13 cellular contexts compared by ENCODE assay signal in the genomic region with DNA sequence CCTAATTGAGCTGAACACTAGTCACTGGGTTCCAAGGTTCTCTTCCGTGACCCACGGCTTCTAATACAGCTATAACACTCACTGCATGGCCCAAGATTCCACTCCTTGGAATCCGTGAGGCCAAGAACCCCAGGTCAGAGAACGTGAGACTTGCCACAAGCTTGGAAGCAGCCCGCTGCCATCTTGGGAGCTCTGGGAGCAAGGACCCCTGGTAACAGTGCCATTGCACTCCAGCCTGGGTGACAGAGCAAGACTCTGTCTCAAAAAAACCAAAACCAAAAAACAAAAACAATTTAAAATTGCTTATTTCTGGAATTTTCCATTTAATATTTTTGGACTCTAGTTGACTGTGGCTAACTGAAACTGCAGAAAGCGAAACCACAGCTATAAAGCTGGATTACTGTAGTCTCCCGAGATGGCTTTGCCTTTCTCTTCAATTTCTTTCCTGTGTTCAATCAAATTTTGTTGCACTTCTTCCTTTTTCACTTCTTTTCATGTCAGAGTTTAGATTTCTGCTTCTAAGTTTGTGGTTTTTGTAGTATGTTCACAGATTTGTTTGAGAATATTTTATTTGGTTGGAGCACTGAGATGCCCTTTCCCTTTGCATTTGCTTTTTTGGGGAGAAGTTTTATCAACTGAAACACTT. TPM values are rescaled to one million over a fixed set of nuclear protein-coding genes. Genes with fewer than 3 reads are reported as not detected.
DNase-seq lines count a peak whose midpoint lies in the region; ATAC-seq, FAIRE-seq and TF ChIP-seq lines count a peak whose summit lies in the region.
"Had no signal": no experiment of that assay in that cellular context is flagged by ENCODE, and none has a peak within 500 bp of the region (broad histone marks: within the 10 kb centered on the region; RNA-seq: fewer than 3 reads in every experiment).

No MANE protein-coding gene starts in this region.

- H3K79me2 ChIP-seq in smooth muscle cell (ENCODE audit: low read depth): no peaks in the 10 kb centered on the region

- H3F3A ChIP-seq in smooth muscle cell (ENCODE audit: low read depth): no peaks in the 10 kb centered on the region

- peak; percentile 8 for DNase-seq in GM13976 (ENCODE audit: low spot score)
- DNase-seq in MG63: peak; percentile 22
- DNase-seq in endothelial cell (ENCODE audit: low spot score): no peak
- DNase-seq in smooth muscle cell (lab: John Stamatoyannopoulos, UW; ENCODE audit: unreplicated experiment): no peak
- DNase-seq in H7: no peak
- no peak for DNase-seq in mesenteric fat pad (ENCODE audit: low spot score)
- no peak for DNase-seq in GM19239 (ENCODE audit: insufficient read length, low spot score)
- DNase-seq: dorsolateral prefrontal cortex, NCI-H1436 treated with DMSO at 0.1 percent for 48 hours, posterior cingulate gyrus had no signal

- H3K9me3 Mint-ChIP-seq in endothelial cell (ENCODE audit: unreplicated experiment): no peaks in the 10 kb centered on the region
- H3K9me3 Mint-ChIP-seq: activated T-helper 1 cell treated with anti-CD3 and anti-CD28 coated beads, Interleukin-12 subunit alpha, Interleukin-12 subunit beta, Interleukin-2, Interleukin-4 antibody, amounts not matched to agents 30 ng/mL and 10 ng/mL and 1 ng/mL, durations not matched to agents 14 hours and 24 hours and 36 hours had no signal

- no peak overlapping the region for H3K9ac ChIP-seq in smooth muscle cell (ENCODE audit: low read depth)

- 82% methylated on average over 7 of the region's 7 CpGs for WGBS in smooth muscle cell (ENCODE audit: low lambda C conversion rate)

- H3K27ac Mint-ChIP-seq in endothelial cell (ENCODE audit: unreplicated experiment): peak overlapping the region; percentile 34
- H3K27ac Mint-ChIP-seq: activated T-helper 1 cell treated with anti-CD3 and anti-CD28 coated beads, Interleukin-12 subunit alpha, Interleukin-12 subunit beta, Interleukin-2, Interleukin-4 antibody, amounts not matched to agents 30 ng/mL and 10 ng/mL and 1 ng/mL, durations not matched to agents 14 hours and 24 hours and 36 hours had no signal

- H3K4me2 ChIP-seq in smooth muscle cell: peak overlapping the region; percentile 82

- H4K20me1 ChIP-seq in smooth muscle cell (ENCODE audit: low read depth): no peaks in the 10 kb centered on the region

- H3K36me3 Mint-ChIP-seq in endothelial cell (ENCODE audit: low read depth, unreplicated experiment): no peaks in the 10 kb centered on the region

- H3K4me1 Mint-ChIP-seq in endothelial cell (ENCODE audit: unreplicated experiment): no peaks in the 10 kb centered on the region

- FAIRE-seq in GM19239 (lab: Jason Lieb, UNC): no peak

- H3K27me3 ChIP-seq in MG63: no peaks in the 10 kb centered on the region
- no peaks in the 10 kb centered on the region for H3K27me3 ChIP-seq in smooth muscle cell (ENCODE audit: low read depth)
- H3K27me3 ChIP-seq in H7 (ENCODE audit: control insufficient read depth, insufficient read depth, low read length): no peaks in the 10 kb centered on the region
- H3K27me3 ChIP-seq: dorsolateral prefrontal cortex had no signal

- H3K4me3 Mint-ChIP-seq in endothelial cell (ENCODE audit: unreplicated experiment): peak overlapping the region; percentile 53
- H3K4me3 Mint-ChIP-seq: activated T-helper 1 cell treated with anti-CD3 and anti-CD28 coated beads, Interleukin-12 subunit alpha, Interleukin-12 subunit beta, Interleukin-2, Interleukin-4 antibody, amounts not matched to agents 30 ng/mL and 10 ng/mL and 1 ng/mL, durations not matched to agents 14 hours and 24 hours and 36 hours had no signal

- no peak for ATAC-seq in GM21447 (IDR thresholded peaks at IDR 0.05; ENCODE audit: unreplicated experiment)
- ATAC-seq: SK-N-SH treated with all-trans-retinoic acid at 6 μM for 48 hours had no signal

- H3K36me3 ChIP-seq in MG63 (no peaks in the 10 kb centered on the region), smooth muscle cell (ENCODE audit: low read depth) (peaks cover 6% of the 10 kb centered on the region), H7 (replicated peaks; ENCODE audit: control insufficient read depth, insufficient read depth, low read length) (no peaks in the 10 kb centered on the region)

- H3K9me3 ChIP-seq in MG63: no peaks in the 10 kb centered on the region
- peaks cover 6% of the 10 kb centered on the region for H3K9me3 ChIP-seq in smooth muscle cell (replicated peaks; ENCODE audit: low read depth)

- peak overlapping the region; percentile 51 for H3K27ac ChIP-seq in smooth muscle cell (ENCODE audit: low read depth)

- H3K4me1 ChIP-seq in smooth muscle cell (ENCODE audit: low read depth): peaks cover 4% of the 10 kb centered on the region

- in situ Hi-C loops in GM13976 (cut with MboI; ENCODE audit: low sequenced_read_pairs, unreplicated experiment): no loop called here

- peak overlapping the region; percentile 47 for H2AFZ ChIP-seq in smooth muscle cell (ENCODE audit: low read depth)

- no peaks in the 10 kb centered on the region for H3K27me3 Mint-ChIP-seq in endothelial cell (ENCODE audit: unreplicated experiment)

- TF ChIP-seq CTCF in GM13976 (IDR thresholded peaks at IDR 0.05; ENCODE audit: borderline replicate concordance, control extremely low read depth, extremely low read depth, insufficient read depth, missing control alignments) (no peak), endothelial cell (IDR thresholded peaks at IDR 0.05; ENCODE audit: unreplicated experiment) (no peak), smooth muscle cell (IDR thresholded peaks at IDR 0.05; ENCODE audit: borderline replicate concordance, insufficient read depth, poor library complexity, severe bottlenecking) (no peak)

- H3K4me3 ChIP-seq in MG63 (peak overlapping the region; percentile 51), smooth muscle cell (peak overlapping the region; percentile 39), H7 (ENCODE audit: insufficient read depth, low read depth, low read length) (no peak overlapping the region)

RNA-seq across cellular contexts. Expression of gene DDHD1, which starts 44.7 kb away (rescaled TPM):
- 4.3 and 7.7 TPM in 2 replicates for total RNA-seq in MG63 (2014; rRNA removed; shearing (Covaris generic); ENCODE audit: low replicate concordance)
- total RNA-seq in endothelial cell (ENCODE audit: unreplicated experiment) (4.1 TPM), smooth muscle cell (7.8 and 12.2 TPM in 2 replicates), mesenteric fat pad (21.3 TPM)
- 3.1 and 4.0 TPM in 2 replicates for polyA plus RNA-seq in smooth muscle cell
- total RNA-seq in H7 (2014; rRNA removed; shearing (Covaris generic)): 8.1 and 12.5 TPM in 2 replicates

Comparison
In these comparisons a context has a peak if more than half of its experiments do, and no peak if none do; other contexts are left out.
1. DNase-seq: peak in GM13976 (single experiment) and MG63 (single experiment); none in endothelial cell (single experiment), smooth muscle cell (single experiment), H7 (single experiment), mesenteric fat pad (single experiment) and GM19239 (single experiment).